1 cellular context compared by ENCODE assay signal in the genomic region with DNA sequence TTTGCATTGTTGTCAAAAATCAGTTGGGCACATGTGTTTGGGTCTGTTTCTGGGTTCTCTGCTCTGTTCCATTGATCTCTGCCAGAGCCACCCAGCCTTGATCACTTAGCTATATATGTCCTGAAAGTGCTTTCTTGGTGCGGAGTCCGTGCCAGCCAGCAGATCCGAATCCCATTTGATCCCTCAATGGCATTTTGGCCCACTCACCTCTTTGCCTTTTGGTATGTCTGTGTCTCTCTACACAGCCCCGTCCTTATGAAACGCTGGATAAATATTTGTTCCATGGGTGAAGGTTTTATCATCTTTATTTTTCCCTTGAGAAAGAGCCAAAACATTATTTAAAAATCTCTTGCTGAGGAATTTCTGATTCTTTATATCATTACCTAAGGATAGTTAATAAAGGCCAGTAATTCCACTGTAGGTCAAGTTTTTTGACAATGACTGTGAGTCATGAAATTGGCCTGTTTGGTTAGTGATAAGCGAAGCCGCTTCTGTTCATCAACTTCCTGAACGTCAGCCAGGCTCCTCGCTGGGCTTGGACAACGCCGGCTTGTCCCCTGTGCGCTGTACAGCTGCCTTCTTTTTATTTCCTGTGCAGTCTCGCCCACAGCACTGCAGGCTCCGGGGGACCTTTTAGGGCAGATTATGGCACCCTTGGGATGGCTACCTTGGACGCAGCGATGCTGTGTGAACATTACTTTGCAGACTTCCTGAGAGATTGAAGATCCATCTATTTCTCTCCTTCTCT.
TF ChIP-seq lines count a peak whose summit lies in the region.

No MANE protein-coding gene starts in this region.

TF ChIP-seq in SK-N-SH treated with all-trans-retinoic acid at 6 μM for 48 hours, 23 proteins besides CTCF, POLR2A, EP300 and RAD21 (continued from another document):
- TF ChIP-seq TSHZ2 (CRISPR knock-in tag; IDR thresholded peaks at IDR 0.05), result no peak
